In the genomic region with DNA sequence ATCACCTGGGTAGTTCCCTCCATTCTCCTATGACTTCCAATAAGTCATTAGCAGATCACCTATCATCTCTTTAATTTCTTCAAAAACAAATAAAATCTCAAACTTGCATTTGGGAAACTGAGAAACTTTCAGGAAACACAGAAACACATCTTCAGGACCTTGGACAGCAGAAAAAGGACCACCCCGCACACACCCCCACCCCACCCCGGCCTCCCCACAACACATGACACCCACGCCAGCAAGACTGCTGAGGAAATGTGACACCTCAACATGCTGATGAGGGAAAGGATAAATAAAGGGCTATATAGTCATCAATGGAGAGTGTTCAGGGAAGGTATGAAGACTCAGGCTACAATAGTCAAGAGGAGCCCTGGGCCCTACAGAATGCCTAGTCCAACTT, we compare ENCODE assay signal across 20 cellular contexts.
"Had no signal": no experiment of that assay in that cellular context is flagged by ENCODE, and none has a peak within 500 bp of the region (broad histone marks: within the 10 kb centered on the region; RNA-seq: fewer than 3 reads in every experiment).

No MANE protein-coding gene starts in this region.

- H3K9me3 ChIP-seq: colonic mucosa, gastrocnemius medialis, prostate gland, right atrium auricular region, tibial artery had no signal

- H3K4me1 ChIP-seq: colonic mucosa, prostate gland, right atrium auricular region, tibial artery had no signal

- DNase-seq: activated B cell treated with CpG ODN at 0.5 μM for 24 hours; activated CD4-positive, alpha-beta memory T cell treated with anti-CD3 and anti-CD28 coated beads, Interleukin-2, amount 10 ng/mL, durations not matched to agents 7 days and 5 days; activated CD4-positive, alpha-beta T cell treated with anti-CD3 and anti-CD28 coated beads for 48 hours; activated CD8-positive, alpha-beta memory T cell treated with anti-CD3 and anti-CD28 coated beads, Interleukin-2, amount 50 U/mL, for 48 hours; activated effector memory CD4-positive, alpha-beta T cell treated with Interleukin-2 at 50 U/mL for 16 hours; activated naive CD4-positive, alpha-beta T cell treated with anti-CD3 and anti-CD28 coated beads, Interleukin-2, amount 50 U/mL, for 16 hours; activated T-cell treated with anti-CD3 and anti-CD28 coated beads, Interleukin-2, amount 50 U/mL, for 48 hours; aorta; colonic mucosa; endodermal cell; gastrocnemius medialis; head of caudate nucleus; stimulated activated naive CD8-positive, alpha-beta T cell treated with anti-CD3 and anti-CD28 coated beads, Interleukin-15, Interleukin-2, amounts not matched to agents 100 U/mL and 50 U/mL, for 24 hours; substantia nigra; tibial artery had no signal

- H3K36me3 ChIP-seq: colonic mucosa, gastrocnemius medialis, prostate gland had no signal

- ATAC-seq: gastrocnemius medialis; stimulated activated naive CD8-positive, alpha-beta T cell treated with anti-CD3 and anti-CD28 coated beads, Interleukin-15, Interleukin-2, amounts not matched to agents 100 U/mL and 50 U/mL, for 24 hours had no signal

- H3K27ac ChIP-seq: colonic mucosa, epithelial cell of prostate, gastrocnemius medialis, prostate gland, right atrium auricular region, skin epidermis, tibial artery had no signal

- H3K4me3 ChIP-seq: colonic mucosa, gastrocnemius medialis, lung, prostate gland, right atrium auricular region, skin epidermis, tibial artery had no signal

- H3K27me3 ChIP-seq: colonic mucosa, gastrocnemius medialis, right atrium auricular region, tibial artery had no signal
